Comparison of ENCODE assay signal across 1 cellular context in the genomic region with DNA sequence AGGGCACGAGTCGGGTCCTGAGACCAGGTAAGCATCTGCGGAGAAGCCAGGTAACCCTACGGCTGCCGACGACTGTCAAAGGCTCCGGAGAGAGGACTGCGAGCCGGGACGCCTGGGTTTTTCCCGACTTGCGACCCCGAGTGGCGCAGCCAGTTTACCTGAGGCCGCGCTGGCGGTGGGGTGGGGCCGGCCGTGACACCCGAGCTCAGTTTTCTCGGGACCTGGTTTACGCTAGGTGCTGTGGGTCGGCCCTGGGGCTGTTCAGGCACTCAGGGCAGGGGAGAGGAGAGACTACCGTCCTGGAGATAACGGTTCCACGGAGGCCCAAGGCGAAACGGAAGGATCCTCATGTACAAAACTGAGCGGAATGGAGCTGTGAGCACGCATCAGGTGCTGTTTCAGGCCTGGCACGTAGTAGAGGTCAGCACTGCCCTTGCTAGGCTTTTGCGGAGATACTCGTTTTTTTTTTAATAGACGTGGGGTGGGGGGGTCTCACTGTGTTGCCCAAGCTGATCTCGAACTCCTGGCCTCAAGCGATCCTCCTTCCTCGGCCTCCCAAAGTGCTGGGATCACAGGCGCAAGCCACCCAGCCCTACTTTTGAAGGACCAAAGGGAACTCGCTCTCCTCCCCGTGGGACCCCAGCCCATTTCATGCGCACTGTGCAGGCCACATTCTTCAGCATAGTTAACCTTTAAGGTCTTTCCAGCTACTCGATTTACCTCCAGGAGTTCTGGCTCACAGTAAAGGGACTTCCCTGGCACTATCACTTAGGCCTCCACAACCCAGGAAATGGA.
TF ChIP-seq lines count a peak whose summit lies in the region.

No MANE protein-coding gene starts in this region.

TF ChIP-seq in HepG2, 621 proteins besides CTCF, POLR2A, EP300 and RAD21 (continues in another document):
- TF ChIP-seq, protein P1, sequence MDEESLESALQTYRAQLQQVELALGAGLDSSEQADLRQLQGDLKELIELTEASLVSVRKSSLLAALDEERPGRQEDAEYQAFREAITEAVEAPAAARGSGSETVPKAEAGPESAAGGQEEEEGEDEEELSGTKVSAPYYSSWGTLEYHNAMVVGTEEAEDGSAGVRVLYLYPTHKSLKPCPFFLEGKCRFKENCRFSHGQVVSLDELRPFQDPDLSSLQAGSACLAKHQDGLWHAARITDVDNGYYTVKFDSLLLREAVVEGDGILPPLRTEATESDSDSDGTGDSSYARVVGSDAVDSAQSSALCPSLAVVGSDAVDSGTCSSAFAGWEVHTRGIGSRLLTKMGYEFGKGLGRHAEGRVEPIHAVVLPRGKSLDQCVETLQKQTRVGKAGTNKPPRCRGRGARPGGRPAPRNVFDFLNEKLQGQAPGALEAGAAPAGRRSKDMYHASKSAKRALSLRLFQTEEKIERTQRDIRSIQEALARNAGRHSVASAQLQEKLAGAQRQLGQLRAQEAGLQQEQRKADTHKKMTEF (CRISPR knock-in tag; IDR thresholded peaks at IDR 0.05), result no peak
- no peak for TF ChIP-seq CENPT (CRISPR knock-in tag; IDR thresholded peaks at IDR 0.05; ENCODE audit: low read depth)
- no peak for TF ChIP-seq GATAD2A (CRISPR knock-in tag; IDR thresholded peaks at IDR 0.05)
- no peak for TF ChIP-seq ZNF761 (CRISPR knock-in tag; conservative IDR thresholded peaks at IDR 0.05)
- TF ChIP-seq, protein P2, sequence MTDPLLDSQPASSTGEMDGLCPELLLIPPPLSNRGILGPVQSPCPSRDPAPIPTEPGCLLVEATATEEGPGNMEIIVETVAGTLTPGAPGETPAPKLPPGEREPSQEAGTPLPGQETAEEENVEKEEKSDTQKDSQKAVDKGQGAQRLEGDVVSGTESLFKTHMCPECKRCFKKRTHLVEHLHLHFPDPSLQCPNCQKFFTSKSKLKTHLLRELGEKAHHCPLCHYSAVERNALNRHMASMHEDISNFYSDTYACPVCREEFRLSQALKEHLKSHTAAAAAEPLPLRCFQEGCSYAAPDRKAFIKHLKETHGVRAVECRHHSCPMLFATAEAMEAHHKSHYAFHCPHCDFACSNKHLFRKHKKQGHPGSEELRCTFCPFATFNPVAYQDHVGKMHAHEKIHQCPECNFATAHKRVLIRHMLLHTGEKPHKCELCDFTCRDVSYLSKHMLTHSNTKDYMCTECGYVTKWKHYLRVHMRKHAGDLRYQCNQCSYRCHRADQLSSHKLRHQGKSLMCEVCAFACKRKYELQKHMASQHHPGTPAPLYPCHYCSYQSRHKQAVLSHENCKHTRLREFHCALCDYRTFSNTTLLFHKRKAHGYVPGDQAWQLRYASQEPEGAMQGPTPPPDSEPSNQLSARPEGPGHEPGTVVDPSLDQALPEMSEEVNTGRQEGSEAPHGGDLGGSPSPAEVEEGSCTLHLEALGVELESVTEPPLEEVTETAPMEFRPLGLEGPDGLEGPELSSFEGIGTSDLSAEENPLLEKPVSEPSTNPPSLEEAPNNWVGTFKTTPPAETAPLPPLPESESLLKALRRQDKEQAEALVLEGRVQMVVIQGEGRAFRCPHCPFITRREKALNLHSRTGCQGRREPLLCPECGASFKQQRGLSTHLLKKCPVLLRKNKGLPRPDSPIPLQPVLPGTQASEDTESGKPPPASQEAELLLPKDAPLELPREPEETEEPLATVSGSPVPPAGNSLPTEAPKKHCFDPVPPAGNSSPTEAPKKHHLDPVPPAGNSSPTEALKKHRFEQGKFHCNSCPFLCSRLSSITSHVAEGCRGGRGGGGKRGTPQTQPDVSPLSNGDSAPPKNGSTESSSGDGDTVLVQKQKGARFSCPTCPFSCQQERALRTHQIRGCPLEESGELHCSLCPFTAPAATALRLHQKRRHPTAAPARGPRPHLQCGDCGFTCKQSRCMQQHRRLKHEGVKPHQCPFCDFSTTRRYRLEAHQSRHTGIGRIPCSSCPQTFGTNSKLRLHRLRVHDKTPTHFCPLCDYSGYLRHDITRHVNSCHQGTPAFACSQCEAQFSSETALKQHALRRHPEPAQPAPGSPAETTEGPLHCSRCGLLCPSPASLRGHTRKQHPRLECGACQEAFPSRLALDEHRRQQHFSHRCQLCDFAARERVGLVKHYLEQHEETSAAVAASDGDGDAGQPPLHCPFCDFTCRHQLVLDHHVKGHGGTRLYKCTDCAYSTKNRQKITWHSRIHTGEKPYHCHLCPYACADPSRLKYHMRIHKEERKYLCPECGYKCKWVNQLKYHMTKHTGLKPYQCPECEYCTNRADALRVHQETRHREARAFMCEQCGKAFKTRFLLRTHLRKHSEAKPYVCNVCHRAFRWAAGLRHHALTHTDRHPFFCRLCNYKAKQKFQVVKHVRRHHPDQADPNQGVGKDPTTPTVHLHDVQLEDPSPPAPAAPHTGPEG (CRISPR knock-in tag; IDR thresholded peaks at IDR 0.05), result no peak
- no peak for TF ChIP-seq ZNF24 (IDR thresholded peaks at IDR 0.05)
- TF ChIP-seq, protein P3, sequence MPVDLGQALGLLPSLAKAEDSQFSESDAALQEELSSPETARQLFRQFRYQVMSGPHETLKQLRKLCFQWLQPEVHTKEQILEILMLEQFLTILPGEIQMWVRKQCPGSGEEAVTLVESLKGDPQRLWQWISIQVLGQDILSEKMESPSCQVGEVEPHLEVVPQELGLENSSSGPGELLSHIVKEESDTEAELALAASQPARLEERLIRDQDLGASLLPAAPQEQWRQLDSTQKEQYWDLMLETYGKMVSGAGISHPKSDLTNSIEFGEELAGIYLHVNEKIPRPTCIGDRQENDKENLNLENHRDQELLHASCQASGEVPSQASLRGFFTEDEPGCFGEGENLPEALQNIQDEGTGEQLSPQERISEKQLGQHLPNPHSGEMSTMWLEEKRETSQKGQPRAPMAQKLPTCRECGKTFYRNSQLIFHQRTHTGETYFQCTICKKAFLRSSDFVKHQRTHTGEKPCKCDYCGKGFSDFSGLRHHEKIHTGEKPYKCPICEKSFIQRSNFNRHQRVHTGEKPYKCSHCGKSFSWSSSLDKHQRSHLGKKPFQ (CRISPR knock-in tag; IDR thresholded peaks at IDR 0.05; ENCODE audit: insufficient replicate concordance), result peak; percentile 39
- TF ChIP-seq, protein P4, sequence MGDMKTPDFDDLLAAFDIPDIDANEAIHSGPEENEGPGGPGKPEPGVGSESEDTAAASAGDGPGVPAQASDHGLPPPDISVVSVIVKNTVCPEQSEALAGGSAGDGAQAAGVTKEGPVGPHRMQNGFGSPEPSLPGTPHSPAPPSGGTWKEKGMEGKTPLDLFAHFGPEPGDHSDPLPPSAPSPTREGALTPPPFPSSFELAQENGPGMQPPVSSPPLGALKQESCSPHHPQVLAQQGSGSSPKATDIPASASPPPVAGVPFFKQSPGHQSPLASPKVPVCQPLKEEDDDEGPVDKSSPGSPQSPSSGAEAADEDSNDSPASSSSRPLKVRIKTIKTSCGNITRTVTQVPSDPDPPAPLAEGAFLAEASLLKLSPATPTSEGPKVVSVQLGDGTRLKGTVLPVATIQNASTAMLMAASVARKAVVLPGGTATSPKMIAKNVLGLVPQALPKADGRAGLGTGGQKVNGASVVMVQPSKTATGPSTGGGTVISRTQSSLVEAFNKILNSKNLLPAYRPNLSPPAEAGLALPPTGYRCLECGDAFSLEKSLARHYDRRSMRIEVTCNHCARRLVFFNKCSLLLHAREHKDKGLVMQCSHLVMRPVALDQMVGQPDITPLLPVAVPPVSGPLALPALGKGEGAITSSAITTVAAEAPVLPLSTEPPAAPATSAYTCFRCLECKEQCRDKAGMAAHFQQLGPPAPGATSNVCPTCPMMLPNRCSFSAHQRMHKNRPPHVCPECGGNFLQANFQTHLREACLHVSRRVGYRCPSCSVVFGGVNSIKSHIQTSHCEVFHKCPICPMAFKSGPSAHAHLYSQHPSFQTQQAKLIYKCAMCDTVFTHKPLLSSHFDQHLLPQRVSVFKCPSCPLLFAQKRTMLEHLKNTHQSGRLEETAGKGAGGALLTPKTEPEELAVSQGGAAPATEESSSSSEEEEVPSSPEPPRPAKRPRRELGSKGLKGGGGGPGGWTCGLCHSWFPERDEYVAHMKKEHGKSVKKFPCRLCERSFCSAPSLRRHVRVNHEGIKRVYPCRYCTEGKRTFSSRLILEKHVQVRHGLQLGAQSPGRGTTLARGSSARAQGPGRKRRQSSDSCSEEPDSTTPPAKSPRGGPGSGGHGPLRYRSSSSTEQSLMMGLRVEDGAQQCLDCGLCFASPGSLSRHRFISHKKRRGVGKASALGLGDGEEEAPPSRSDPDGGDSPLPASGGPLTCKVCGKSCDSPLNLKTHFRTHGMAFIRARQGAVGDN (CRISPR knock-in tag; IDR thresholded peaks at IDR 0.05), result peak; percentile 78; the same call in 1 of the 2 replicates
- TF ChIP-seq MEIS1 (CRISPR knock-in tag; IDR thresholded peaks at IDR 0.05; ENCODE audit: borderline replicate concordance), result no peak
- TF ChIP-seq SATB2 (CRISPR knock-in tag; IDR thresholded peaks at IDR 0.05), result no peak
- no peak for TF ChIP-seq BCL6 (CRISPR knock-in tag; IDR thresholded peaks at IDR 0.05)
- TF ChIP-seq SRSF4 (IDR thresholded peaks at IDR 0.05; ENCODE audit: low read depth, low read length, poor library complexity, severe bottlenecking), result no peak
- no peak for TF ChIP-seq RELA (CRISPR knock-in tag; IDR thresholded peaks at IDR 0.05)
- TF ChIP-seq ZNF615 (CRISPR knock-in tag; IDR thresholded peaks at IDR 0.05; ENCODE audit: borderline replicate concordance), result peak; percentile 74; the same call in 1 of the 2 replicates
- no peak for TF ChIP-seq TCF12 (IDR thresholded peaks at IDR 0.05)
- TF ChIP-seq TCF12 (CRISPR knock-in tag; IDR thresholded peaks at IDR 0.05), result no peak
- no peak for TF ChIP-seq ZNF724P (CRISPR knock-in tag; IDR thresholded peaks at IDR 0.05; ENCODE audit: borderline replicate concordance)
- TF ChIP-seq SMARCC2 (IDR thresholded peaks at IDR 0.05), result no peak
- TF ChIP-seq, protein P5, sequence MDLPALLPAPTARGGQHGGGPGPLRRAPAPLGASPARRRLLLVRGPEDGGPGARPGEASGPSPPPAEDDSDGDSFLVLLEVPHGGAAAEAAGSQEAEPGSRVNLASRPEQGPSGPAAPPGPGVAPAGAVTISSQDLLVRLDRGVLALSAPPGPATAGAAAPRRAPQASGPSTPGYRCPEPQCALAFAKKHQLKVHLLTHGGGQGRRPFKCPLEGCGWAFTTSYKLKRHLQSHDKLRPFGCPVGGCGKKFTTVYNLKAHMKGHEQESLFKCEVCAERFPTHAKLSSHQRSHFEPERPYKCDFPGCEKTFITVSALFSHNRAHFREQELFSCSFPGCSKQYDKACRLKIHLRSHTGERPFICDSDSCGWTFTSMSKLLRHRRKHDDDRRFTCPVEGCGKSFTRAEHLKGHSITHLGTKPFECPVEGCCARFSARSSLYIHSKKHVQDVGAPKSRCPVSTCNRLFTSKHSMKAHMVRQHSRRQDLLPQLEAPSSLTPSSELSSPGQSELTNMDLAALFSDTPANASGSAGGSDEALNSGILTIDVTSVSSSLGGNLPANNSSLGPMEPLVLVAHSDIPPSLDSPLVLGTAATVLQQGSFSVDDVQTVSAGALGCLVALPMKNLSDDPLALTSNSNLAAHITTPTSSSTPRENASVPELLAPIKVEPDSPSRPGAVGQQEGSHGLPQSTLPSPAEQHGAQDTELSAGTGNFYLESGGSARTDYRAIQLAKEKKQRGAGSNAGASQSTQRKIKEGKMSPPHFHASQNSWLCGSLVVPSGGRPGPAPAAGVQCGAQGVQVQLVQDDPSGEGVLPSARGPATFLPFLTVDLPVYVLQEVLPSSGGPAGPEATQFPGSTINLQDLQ (CRISPR knock-in tag; IDR thresholded peaks at IDR 0.05), result no peak
- TF ChIP-seq MTF2 (CRISPR knock-in tag; IDR thresholded peaks at IDR 0.05; ENCODE audit: borderline replicate concordance), result no peak
- TF ChIP-seq SALL1 (CRISPR knock-in tag; IDR thresholded peaks at IDR 0.05), result no peak; the same call in 1 of the 2 replicates
- TF ChIP-seq, protein P6, sequence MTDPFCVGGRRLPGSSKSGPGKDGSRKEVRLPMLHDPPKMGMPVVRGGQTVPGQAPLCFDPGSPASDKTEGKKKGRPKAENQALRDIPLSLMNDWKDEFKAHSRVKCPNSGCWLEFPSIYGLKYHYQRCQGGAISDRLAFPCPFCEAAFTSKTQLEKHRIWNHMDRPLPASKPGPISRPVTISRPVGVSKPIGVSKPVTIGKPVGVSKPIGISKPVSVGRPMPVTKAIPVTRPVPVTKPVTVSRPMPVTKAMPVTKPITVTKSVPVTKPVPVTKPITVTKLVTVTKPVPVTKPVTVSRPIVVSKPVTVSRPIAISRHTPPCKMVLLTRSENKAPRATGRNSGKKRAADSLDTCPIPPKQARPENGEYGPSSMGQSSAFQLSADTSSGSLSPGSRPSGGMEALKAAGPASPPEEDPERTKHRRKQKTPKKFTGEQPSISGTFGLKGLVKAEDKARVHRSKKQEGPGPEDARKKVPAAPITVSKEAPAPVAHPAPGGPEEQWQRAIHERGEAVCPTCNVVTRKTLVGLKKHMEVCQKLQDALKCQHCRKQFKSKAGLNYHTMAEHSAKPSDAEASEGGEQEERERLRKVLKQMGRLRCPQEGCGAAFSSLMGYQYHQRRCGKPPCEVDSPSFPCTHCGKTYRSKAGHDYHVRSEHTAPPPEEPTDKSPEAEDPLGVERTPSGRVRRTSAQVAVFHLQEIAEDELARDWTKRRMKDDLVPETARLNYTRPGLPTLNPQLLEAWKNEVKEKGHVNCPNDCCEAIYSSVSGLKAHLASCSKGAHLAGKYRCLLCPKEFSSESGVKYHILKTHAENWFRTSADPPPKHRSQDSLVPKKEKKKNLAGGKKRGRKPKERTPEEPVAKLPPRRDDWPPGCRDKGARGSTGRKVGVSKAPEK (CRISPR knock-in tag; IDR thresholded peaks at IDR 0.05; ENCODE audit: borderline replicate concordance), result no peak
- no peak for TF ChIP-seq ZFP36L2 (CRISPR knock-in tag; IDR thresholded peaks at IDR 0.05)
- TF ChIP-seq ZZZ3 (CRISPR knock-in tag; IDR thresholded peaks at IDR 0.05; ENCODE audit: borderline replicate concordance), result no peak
- TF ChIP-seq ARHGAP35 (CRISPR knock-in tag; IDR thresholded peaks at IDR 0.05; ENCODE audit: borderline replicate concordance), result no peak
- TF ChIP-seq TCF7L2 (IDR thresholded peaks at IDR 0.05; ENCODE audit: low read depth, low read length), result no peak
- no peak for TF ChIP-seq SNRNP70 (IDR thresholded peaks at IDR 0.05; ENCODE audit: low read depth, low read length)
- TF ChIP-seq, protein P7, sequence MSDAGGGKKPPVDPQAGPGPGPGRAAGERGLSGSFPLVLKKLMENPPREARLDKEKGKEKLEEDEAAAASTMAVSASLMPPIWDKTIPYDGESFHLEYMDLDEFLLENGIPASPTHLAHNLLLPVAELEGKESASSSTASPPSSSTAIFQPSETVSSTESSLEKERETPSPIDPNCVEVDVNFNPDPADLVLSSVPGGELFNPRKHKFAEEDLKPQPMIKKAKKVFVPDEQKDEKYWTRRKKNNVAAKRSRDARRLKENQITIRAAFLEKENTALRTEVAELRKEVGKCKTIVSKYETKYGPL (CRISPR knock-in tag; IDR thresholded peaks at IDR 0.05), result no peak
- TF ChIP-seq RBFOX2 (IDR thresholded peaks at IDR 0.05; ENCODE audit: low read depth, low read length), result no peak
- TF ChIP-seq, protein P8, sequence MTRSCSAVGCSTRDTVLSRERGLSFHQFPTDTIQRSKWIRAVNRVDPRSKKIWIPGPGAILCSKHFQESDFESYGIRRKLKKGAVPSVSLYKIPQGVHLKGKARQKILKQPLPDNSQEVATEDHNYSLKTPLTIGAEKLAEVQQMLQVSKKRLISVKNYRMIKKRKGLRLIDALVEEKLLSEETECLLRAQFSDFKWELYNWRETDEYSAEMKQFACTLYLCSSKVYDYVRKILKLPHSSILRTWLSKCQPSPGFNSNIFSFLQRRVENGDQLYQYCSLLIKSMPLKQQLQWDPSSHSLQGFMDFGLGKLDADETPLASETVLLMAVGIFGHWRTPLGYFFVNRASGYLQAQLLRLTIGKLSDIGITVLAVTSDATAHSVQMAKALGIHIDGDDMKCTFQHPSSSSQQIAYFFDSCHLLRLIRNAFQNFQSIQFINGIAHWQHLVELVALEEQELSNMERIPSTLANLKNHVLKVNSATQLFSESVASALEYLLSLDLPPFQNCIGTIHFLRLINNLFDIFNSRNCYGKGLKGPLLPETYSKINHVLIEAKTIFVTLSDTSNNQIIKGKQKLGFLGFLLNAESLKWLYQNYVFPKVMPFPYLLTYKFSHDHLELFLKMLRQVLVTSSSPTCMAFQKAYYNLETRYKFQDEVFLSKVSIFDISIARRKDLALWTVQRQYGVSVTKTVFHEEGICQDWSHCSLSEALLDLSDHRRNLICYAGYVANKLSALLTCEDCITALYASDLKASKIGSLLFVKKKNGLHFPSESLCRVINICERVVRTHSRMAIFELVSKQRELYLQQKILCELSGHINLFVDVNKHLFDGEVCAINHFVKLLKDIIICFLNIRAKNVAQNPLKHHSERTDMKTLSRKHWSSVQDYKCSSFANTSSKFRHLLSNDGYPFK (CRISPR knock-in tag; IDR thresholded peaks at IDR 0.05; ENCODE audit: borderline replicate concordance), result peak; percentile 33; the same call in 1 of the 2 replicates
